ENCODE assay signal across 1 cellular context in the genomic region with DNA sequence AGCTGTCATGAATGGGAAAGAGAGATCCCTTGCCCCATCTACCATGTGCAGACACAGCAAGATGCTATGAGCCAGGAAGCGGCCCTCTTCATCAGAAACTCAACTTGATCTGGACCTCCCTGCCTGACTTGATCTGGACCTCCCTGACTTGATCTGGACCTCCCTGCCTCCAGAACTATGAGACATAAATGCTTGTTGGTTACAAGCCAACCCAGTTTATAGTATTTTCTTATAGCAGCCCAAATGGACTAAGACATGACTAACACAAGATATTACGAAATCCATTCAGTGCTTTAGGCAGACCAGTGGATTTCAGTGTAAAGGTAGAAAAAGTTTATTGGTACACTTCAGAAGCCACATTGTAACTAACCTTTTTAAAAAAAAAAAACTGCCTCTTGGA.
A peak's percentile ranks its signal among the peaks of the same experiment; 100 is the strongest.
TF ChIP-seq lines count a peak whose summit lies in the region.

No MANE protein-coding gene starts in this region.

TF ChIP-seq in K562, 482 proteins besides CTCF, POLR2A, EP300 and RAD21:
- TF ChIP-seq RBFOX2 (IDR thresholded peaks at IDR 0.05; ENCODE audit: low read depth, low read length) (no peak), ZNF561 (CRISPR knock-in tag; conservative IDR thresholded peaks at IDR 0.05) (no peak), CEBPB (tag; IDR thresholded peaks at IDR 0.05) (peak; percentile 55), GTF2E2 (tag; IDR thresholded peaks at IDR 0.05) (no peak), MCM2 (IDR thresholded peaks at IDR 0.05; ENCODE audit: low read depth) (no peak), SRSF7 (optimal IDR thresholded peaks at IDR 0.05; ENCODE audit: low read depth, low read length) (no peak), TAF7 (tag; IDR thresholded peaks at IDR 0.05) (no peak), TRIM24 (IDR thresholded peaks at IDR 0.05) (no peak), JUN (IDR thresholded peaks at IDR 0.05; ENCODE audit: borderline replicate concordance, low read depth, low read length) (no peak), JUN (CRISPR knock-in tag; IDR thresholded peaks at IDR 0.05; ENCODE audit: borderline replicate concordance) (no peak), MEF2A (IDR thresholded peaks at IDR 0.05; ENCODE audit: control insufficient read depth, low read depth, low read length) (no peak), ELF1 (tag; IDR thresholded peaks at IDR 0.05) (no peak), CEBPG (CRISPR knock-in tag; IDR thresholded peaks at IDR 0.05) (no peak), CEBPG (tag; conservative IDR thresholded peaks at IDR 0.05 in 1 of 2, IDR thresholded peaks at IDR 0.05 in 1 of 2) (peak; percentile 39 to 53; a peak in 2 of 4 replicates)
- TF ChIP-seq, protein P1, sequence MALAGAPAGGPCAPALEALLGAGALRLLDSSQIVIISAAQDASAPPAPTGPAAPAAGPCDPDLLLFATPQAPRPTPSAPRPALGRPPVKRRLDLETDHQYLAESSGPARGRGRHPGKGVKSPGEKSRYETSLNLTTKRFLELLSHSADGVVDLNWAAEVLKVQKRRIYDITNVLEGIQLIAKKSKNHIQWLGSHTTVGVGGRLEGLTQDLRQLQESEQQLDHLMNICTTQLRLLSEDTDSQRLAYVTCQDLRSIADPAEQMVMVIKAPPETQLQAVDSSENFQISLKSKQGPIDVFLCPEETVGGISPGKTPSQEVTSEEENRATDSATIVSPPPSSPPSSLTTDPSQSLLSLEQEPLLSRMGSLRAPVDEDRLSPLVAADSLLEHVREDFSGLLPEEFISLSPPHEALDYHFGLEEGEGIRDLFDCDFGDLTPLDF (CRISPR knock-in tag; IDR thresholded peaks at IDR 0.05): no peak
TF ChIP-seq in K562: peak in this region for 2.
